Comparison of ENCODE assay signal across 14 cellular contexts in genomic region chr19:40453151-40453735, GRCh38.
"Had no signal": no experiment of that assay in that cellular context is flagged by ENCODE, and none has a peak within 500 bp of the region (broad histone marks: within the 10 kb centered on the region; RNA-seq: fewer than 3 reads in every experiment).

No MANE protein-coding gene starts in this region.

- H3K36me3 ChIP-seq: brain microvascular endothelial cell had no signal

- FAIRE-seq: frontal cortex had no signal

- DNase-seq: activated CD4-positive, alpha-beta memory T cell treated with anti-CD3 and anti-CD28 coated beads for 36 hours; activated CD4-positive, alpha-beta T cell treated with anti-CD3 and anti-CD28 coated beads for 1 hour; activated effector memory CD4-positive, alpha-beta T cell treated with anti-CD3 and anti-CD28 coated beads, Interleukin-2, amount 50 U/mL, for 16 hours; activated naive CD8-positive, alpha-beta T cell treated with anti-CD3 and anti-CD28 coated beads for 36 hours; activated T-cell treated with anti-CD3 and anti-CD28 coated beads, Interleukin-2, amount 50 U/mL, for 4 hours; brain microvascular endothelial cell; heart left ventricle; islet precursor cell; left lung; nephron progenitor cell; stimulated activated CD4-positive, alpha-beta T cell treated with anti-CD3 and anti-CD28 coated beads, Interleukin-12 subunit alpha, Interleukin-12 subunit beta, amount 100 ng/mL, for 4 hours; stimulated activated naive CD4-positive, alpha-beta T cell; T-helper 9 cell had no signal

- H3K4me3 ChIP-seq: heart left ventricle, left lung had no signal

- ATAC-seq: activated T-cell treated with anti-CD3 and anti-CD28 coated beads, Interleukin-2, amount 50 U/mL, for 4 hours; heart left ventricle; left lung had no signal

- H3K4me1 ChIP-seq: heart left ventricle, left lung had no signal

- H3K27me3 ChIP-seq: brain microvascular endothelial cell, heart left ventricle, left lung had no signal

- H3K27ac ChIP-seq: brain microvascular endothelial cell, heart left ventricle, left lung had no signal

- H3K9me3 ChIP-seq: heart left ventricle, left lung had no signal
